ENCODE assay signal across 8 cellular contexts in the genomic region with DNA sequence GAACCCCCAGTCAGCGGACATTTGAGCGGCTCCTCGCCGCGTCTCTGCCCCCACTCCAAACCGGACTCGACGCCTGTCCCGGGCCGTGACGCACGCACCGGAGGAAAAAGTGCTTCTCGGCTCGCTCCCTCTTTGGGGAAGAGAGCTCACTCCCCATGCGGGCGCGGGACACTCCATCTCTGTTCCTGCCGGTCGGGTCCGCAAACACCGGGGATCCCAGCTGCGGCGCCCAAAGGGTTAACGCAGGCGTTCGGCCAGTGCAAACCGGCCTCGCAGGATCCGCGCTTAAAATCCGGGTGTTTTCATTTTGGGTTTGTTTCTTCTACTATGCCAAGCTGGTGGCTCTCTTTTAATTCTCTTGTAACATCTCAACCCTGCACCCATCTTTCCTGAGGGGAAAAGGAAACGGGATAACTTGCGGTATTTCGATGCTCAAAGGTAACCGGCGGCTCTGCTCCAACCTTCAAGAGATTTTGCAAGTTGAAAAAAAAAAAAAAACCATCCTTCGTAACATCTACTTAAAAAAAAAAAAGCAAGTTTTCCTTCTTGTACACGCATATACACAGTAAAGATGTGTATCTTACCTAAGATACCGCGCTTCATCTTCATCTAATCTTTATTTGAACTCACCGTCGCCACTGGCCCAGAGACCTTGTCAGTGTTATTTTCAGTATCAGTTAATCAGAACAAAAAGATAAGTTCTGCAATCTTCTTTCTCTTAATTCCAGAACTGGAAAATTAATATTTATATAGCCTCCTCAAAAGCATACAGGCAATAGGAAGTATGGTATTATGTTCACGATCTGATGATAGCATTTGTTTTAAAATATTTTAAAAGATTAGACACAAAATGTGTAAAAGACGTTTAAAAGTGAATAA. TPM values are rescaled to one million over a fixed set of nuclear protein-coding genes. Genes with fewer than 3 reads are reported as not detected.
A peak's percentile ranks its signal among the peaks of the same experiment; 100 is the strongest.
DNase-seq lines count a peak whose midpoint lies in the region; ATAC-seq and TF ChIP-seq lines count a peak whose summit lies in the region.

No MANE protein-coding gene starts in this region.

- peaks cover 1% of the 10 kb centered on the region for H3K36me3 Mint-ChIP-seq in activated naive CD4-positive, alpha-beta T cell treated with anti-CD3 and anti-CD28 coated beads for 36 hours (ENCODE audit: low read depth)
- H3K36me3 Mint-ChIP-seq in osteocyte (ENCODE audit: unreplicated experiment), result peaks cover 4% of the 10 kb centered on the region

- peaks cover 11% of the 10 kb centered on the region for H3K9me3 Mint-ChIP-seq in activated naive CD4-positive, alpha-beta T cell treated with anti-CD3 and anti-CD28 coated beads for 36 hours
- peaks cover 4% of the 10 kb centered on the region for H3K9me3 Mint-ChIP-seq in osteocyte (ENCODE audit: unreplicated experiment)

- peaks cover 27% of the 10 kb centered on the region for H3K4me1 Mint-ChIP-seq in activated naive CD4-positive, alpha-beta T cell treated with anti-CD3 and anti-CD28 coated beads for 36 hours (ENCODE audit: low read depth)
- peaks cover 24% of the 10 kb centered on the region for H3K4me1 Mint-ChIP-seq in osteocyte (ENCODE audit: unreplicated experiment)

- in situ Hi-C loops in GM13977 (cut with MboI; ENCODE audit: low pct_unique_long_range_greater_than_20kb, low sequenced_read_pairs, unreplicated experiment), result no loop called here

- intact Hi-C loops in activated naive CD4-positive, alpha-beta T cell treated with anti-CD3 and anti-CD28 coated beads for 36 hours (cut with micrococcal nuclease), result loop anchor here (1.0 to 2.0 kb wide), 16 partner anchors 46 to 1675 kb away; a partner anchor contains a TSS
- intact Hi-C loops in Right ventricle myocardium inferior (cut with DNase I), result loop anchor here (5.0 to 10.0 kb wide), 3 partner anchors 48 to 355 kb away; a partner anchor contains a TSS

- DNase-seq in activated naive CD4-positive, alpha-beta T cell treated with anti-CD3 and anti-CD28 coated beads for 36 hours, result peak; percentile 39
- DNase-seq in activated naive CD4-positive, alpha-beta T cell treated with anti-CD3 and anti-CD28 coated beads, Interleukin-2, amount 50 U/mL, for 16 hours, result no peak
- no peak for DNase-seq in Jurkat, Clone E6-1 (ENCODE audit: low read depth, low spot score)
- peak; percentile 27 for DNase-seq in activated T-helper 9 cell treated with anti-CD3 and anti-CD28 coated beads, Interleukin-2, amount 50 U/mL, for 16 hours (ENCODE audit: low read depth)
- DNase-seq in Right ventricle myocardium inferior (ENCODE audit: missing footprints), result peak; percentile 80
- DNase-seq in osteocyte (ENCODE audit: extremely low spot score, unreplicated experiment), result no peak
- DNase-seq in GM13977 (ENCODE audit: low spot score), result no peak

- H3K4me3 Mint-ChIP-seq in activated naive CD4-positive, alpha-beta T cell treated with anti-CD3 and anti-CD28 coated beads for 36 hours, result peak overlapping the region; percentile 79
- peak overlapping the region; percentile 89 for H3K4me3 Mint-ChIP-seq in osteocyte (ENCODE audit: unreplicated experiment)

- H3K27me3 Mint-ChIP-seq in activated naive CD4-positive, alpha-beta T cell treated with anti-CD3 and anti-CD28 coated beads for 36 hours (ENCODE audit: low read depth), result no peaks in the 10 kb centered on the region
- H3K27me3 Mint-ChIP-seq in osteocyte (ENCODE audit: unreplicated experiment), result peaks cover 1% of the 10 kb centered on the region

- ATAC-seq in Right ventricle myocardium inferior (peak; percentile 15), HG02759 (IDR thresholded peaks at IDR 0.05; ENCODE audit: unreplicated experiment) (no peak)

- CTCF ChIA-PET in activated naive CD4-positive, alpha-beta T cell treated with anti-CD3 and anti-CD28 coated beads for 36 hours (lab: Charles Lee), result interaction anchor here (0.7 to 1.6 kb wide), 4 partner anchors 10 to 90 kb away, joined by 3 to 4 read pairs (median 3); no protein-coding TSS in a partner anchor

- TF ChIP-seq CTCF in osteocyte (IDR thresholded peaks at IDR 0.05), result no peak
- TF ChIP-seq CTCF in GM13977 (IDR thresholded peaks at IDR 0.05; ENCODE audit: extremely low read depth, insufficient read depth, missing control alignments), result no peak

- peak overlapping the region; percentile 70 for H3K27ac Mint-ChIP-seq in activated naive CD4-positive, alpha-beta T cell treated with anti-CD3 and anti-CD28 coated beads for 36 hours
- peak overlapping the region; percentile 93 for H3K27ac Mint-ChIP-seq in osteocyte (ENCODE audit: unreplicated experiment)

- peak overlapping the region; percentile 65 for H3K4me3 ChIP-seq in Jurkat, Clone E6-1 (ENCODE audit: low read length)

RNA-seq across cellular contexts. Expression of a gene that starts 1.6 kb away (rescaled TPM):
- 10 to 100 TPM; 10.8 to 13.0 TPM for total RNA-seq in activated naive CD4-positive, alpha-beta T cell treated with anti-CD3 and anti-CD28 coated beads for 36 hours
- polyA plus RNA-seq in Jurkat, Clone E6-1 (2012; ENCODE audit: insufficient read depth, insufficient read length), result 7.4 TPM
- total RNA-seq in Right ventricle myocardium inferior (12.6 TPM), osteocyte (45.5 and 46.6 TPM in 2 replicates)

Comparison
In these comparisons a context has a peak if more than half of its experiments do, and no peak if none do; other contexts are left out.
1. DNase-seq: peak in activated naive CD4-positive, alpha-beta T cell treated with anti-CD3 and anti-CD28 coated beads for 36 hours (single experiment), activated T-helper 9 cell treated with anti-CD3 and anti-CD28 coated beads, Interleukin-2, amount 50 U/mL, for 16 hours (single experiment) and Right ventricle myocardium inferior (single experiment); none in activated naive CD4-positive, alpha-beta T cell treated with anti-CD3 and anti-CD28 coated beads, Interleukin-2, amount 50 U/mL, for 16 hours (single experiment), Jurkat, Clone E6-1 (single experiment), osteocyte (single experiment) and GM13977 (single experiment).